In the genomic region with DNA sequence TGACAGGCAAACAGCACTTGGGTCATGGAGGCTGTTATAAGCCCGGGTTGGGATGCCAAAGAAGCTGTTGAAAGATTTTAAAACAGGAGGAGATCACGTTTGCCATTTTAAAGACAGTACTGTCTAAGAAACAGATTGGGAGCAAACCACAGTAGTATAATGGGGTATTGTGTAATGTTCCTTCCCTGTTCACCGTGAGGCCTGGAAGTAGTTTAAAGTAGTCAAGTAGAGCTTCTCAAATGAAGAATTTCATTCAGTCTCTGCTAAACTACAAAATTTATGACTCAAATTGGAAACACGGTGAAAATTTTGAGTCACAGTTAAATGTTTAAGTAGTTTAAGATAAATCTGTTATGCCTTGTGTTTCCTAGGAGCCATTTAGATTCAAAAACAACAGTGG, we compare ENCODE assay signal across 9 cellular contexts. TPM values are rescaled to one million over a fixed set of nuclear protein-coding genes. Genes with fewer than 3 reads are reported as not detected.
DNase-seq lines count a peak whose midpoint lies in the region; ATAC-seq and TF ChIP-seq lines count a peak whose summit lies in the region.
"Had no signal": no experiment of that assay in that cellular context is flagged by ENCODE, and none has a peak within 500 bp of the region (broad histone marks: within the 10 kb centered on the region; RNA-seq: fewer than 3 reads in every experiment).

No MANE protein-coding gene starts in this region.

- WGBS in lung, 2 donors = 29 to 33% methylated on average over 4 of the region's 4 CpGs

- peaks cover 6 to 33% of the 10 kb centered on the region in 2 donors for H3K4me1 ChIP-seq in lung (ENCODE audit: control insufficient read depth in 2 of 2, insufficient read depth in 2 of 2, low read length in 2 of 2)

- ATAC-seq in lung (ENCODE audit: insufficient read depth, low FRiP score) (peak; percentile 28), left colon (no peak), HG02970 (IDR thresholded peaks at IDR 0.05; ENCODE audit: low FRiP score, unreplicated experiment) (no peak), GM21723 (IDR thresholded peaks at IDR 0.05; ENCODE audit: unreplicated experiment) (no peak)

- intact Hi-C loops in left colon (cut with DNase I, micrococcal nuclease) = no loop called here

- no peak overlapping the region for H3K4me3 ChIP-seq in lung

- 0 out of 2 replicates have a peak overlapping the region, but pooled peaks have one; percentile 1 for H3K27ac ChIP-seq in 22Rv1
- peak overlapping the region; percentile 64 to 77 for H3K27ac ChIP-seq in lung (ENCODE audit: low read depth in 1 of 2, low read length in 1 of 2)

- H3K9me3 ChIP-seq in lung (ENCODE audit: control insufficient read depth in 2 of 2, insufficient read depth in 1 of 2, low read length in 1 of 2) = peaks cover 0 to 2% of the 10 kb centered on the region in 2 donors

- H3K27me3 ChIP-seq in lung (ENCODE audit: control insufficient read depth, insufficient read depth) = no peaks in the 10 kb centered on the region

- TF ChIP-seq CTCF in 22Rv1 (IDR thresholded peaks at IDR 0.05) (no peak), lung (IDR thresholded peaks at IDR 0.05; ENCODE audit: control extremely low read depth, extremely low read depth) (no peak)

- peaks cover 3 to 6% of the 10 kb centered on the region in 2 donors for H3K36me3 ChIP-seq in lung (ENCODE audit: control insufficient read depth in 2 of 2, insufficient read depth in 2 of 2, low read length in 2 of 2)

- DNase-seq in HS-5 (ENCODE audit: low read depth) (peak; percentile 77), astrocyte of the hippocampus (ENCODE audit: low read depth, low spot score) (peak; percentile 54), lung (ENCODE audit: low spot score) (no peak), NCI-H187 (lab: John Stamatoyannopoulos, UW) (no peak), left colon (no peak)
- DNase-seq: DND-41 had no signal

RNA-seq across cellular contexts. Expression of a gene that starts 35.8 kb away (rescaled TPM):
- total RNA-seq in lung = 100 to 1,000 TPM; 162 to 240 TPM
- 100 to 1,000 TPM in 1 of 2 donors, 10 to 100 TPM in 1; 34.1 to 110 TPM for polyA plus RNA-seq in lung
- total RNA-seq in left colon = 100 to 1,000 TPM; 248 to 279 TPM

Comparison
In these comparisons a context has a peak if more than half of its experiments do, and no peak if none do; other contexts are left out.
1. DNase-seq: peak in HS-5 (single experiment) and astrocyte of the hippocampus (single experiment); none in lung (single experiment), NCI-H187 (0 of 2) and left colon (0 of 2).